In the genomic region with DNA sequence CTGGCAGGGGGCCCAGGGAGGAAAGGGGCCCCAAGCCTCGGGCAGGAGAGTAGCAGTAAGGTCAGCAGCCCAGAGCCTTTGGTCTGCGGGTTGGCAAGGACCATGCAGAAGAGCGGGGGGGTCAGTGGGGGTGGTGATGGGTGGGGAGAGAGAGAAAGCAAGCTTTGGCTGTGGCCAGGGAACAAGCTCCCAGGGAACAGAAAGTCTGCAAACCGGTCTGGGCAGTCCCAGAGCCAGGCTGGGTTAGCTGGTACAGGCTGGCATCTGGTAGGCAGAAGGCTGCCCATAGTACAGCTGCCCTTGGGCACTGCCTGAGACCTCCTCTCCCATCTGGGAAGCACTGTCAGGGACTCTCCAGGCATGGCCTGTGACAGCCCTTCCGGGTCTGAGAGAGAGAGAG, we compare ENCODE assay signal across 12 cellular contexts. TPM values are rescaled to one million over a fixed set of nuclear protein-coding genes. Genes with fewer than 3 reads are reported as not detected.
DNase-seq lines count a peak whose midpoint lies in the region; ATAC-seq and TF ChIP-seq lines count a peak whose summit lies in the region.
"Had no signal": no experiment of that assay in that cellular context is flagged by ENCODE, and none has a peak within 500 bp of the region (broad histone marks: within the 10 kb centered on the region; RNA-seq: fewer than 3 reads in every experiment).

No MANE protein-coding gene starts in this region.

- WGBS in GM23248 (ENCODE audit: low coverage in 1 of 2, low lambda C conversion rate in 2 of 2, missing lambda C conversion rate in 2 of 2), 2 experiments, result 13 to 23% methylated on average over 5 of the region's 5 CpGs

- DNase-seq in GM23248 (peak; percentile 53), amygdala (lab: John Stamatoyannopoulos, UW) (peak in 38 of 56 donors; percentile 6 to 78 (median 41)), left ventricle myocardium superior (peak; percentile 57), posterior cingulate gyrus (peak in 6 of 10 donors; percentile 17 to 90 (median 60)), T-helper 2 cell (no peak), HFFc6 (no peak)
- no peak for DNase-seq in stimulated activated naive CD8-positive, alpha-beta T cell treated with anti-CD3 and anti-CD28 coated beads, Interleukin-15, amount 100 ng/mL, for 72 hours
- DNase-seq: NCI-H446 treated with DMSO at 0.1 percent for 48 hours, T-helper 17 cell had no signal

- H3K27ac Mint-ChIP-seq in HFFc6, result no peak overlapping the region
- no peak overlapping the region for H3K27ac Mint-ChIP-seq in stimulated activated naive CD8-positive, alpha-beta T cell treated with anti-CD3 and anti-CD28 coated beads, Interleukin-15, amount 100 ng/mL, for 72 hours
- H3K27ac Mint-ChIP-seq: memory B cell, T-helper 17 cell had no signal

- H3K27ac ChIP-seq in GM23248, result no peak overlapping the region
- H3K27ac ChIP-seq: tibial artery had no signal

- no peaks in the 10 kb centered on the region for H3K9me3 Mint-ChIP-seq in HFFc6
- no peaks in the 10 kb centered on the region for H3K9me3 Mint-ChIP-seq in stimulated activated naive CD8-positive, alpha-beta T cell treated with anti-CD3 and anti-CD28 coated beads, Interleukin-15, amount 100 ng/mL, for 72 hours
- H3K9me3 Mint-ChIP-seq: memory B cell had no signal

- peak; percentile 90 for ATAC-seq in left ventricle myocardium superior
- ATAC-seq in HG02610 (IDR thresholded peaks at IDR 0.05; ENCODE audit: unreplicated experiment), result no peak
- ATAC-seq in stimulated activated naive CD8-positive, alpha-beta T cell treated with anti-CD3 and anti-CD28 coated beads, Interleukin-15, amount 100 ng/mL, for 72 hours, result no peak
- ATAC-seq: T-helper 17 cell had no signal

- H3K36me3 ChIP-seq in GM23248 (ENCODE audit: low read depth), result no peaks in the 10 kb centered on the region
- H3K36me3 ChIP-seq: tibial artery had no signal

- H3F3A ChIP-seq in GM23248 (ENCODE audit: insufficient read depth), result no peaks in the 10 kb centered on the region; the same call in 1 of the 2 replicates

- TF ChIP-seq CTCF in HFFc6 (IDR thresholded peaks at IDR 0.05), result no peak

- no peaks in the 10 kb centered on the region for H3K79me2 ChIP-seq in GM23248 (ENCODE audit: insufficient read depth)

- no peaks in the 10 kb centered on the region for H3K9me2 ChIP-seq in GM23248 (ENCODE audit: insufficient read depth)

- H3K4me3 Mint-ChIP-seq in HFFc6, result no peak overlapping the region
- no peak overlapping the region for H3K4me3 Mint-ChIP-seq in stimulated activated naive CD8-positive, alpha-beta T cell treated with anti-CD3 and anti-CD28 coated beads, Interleukin-15, amount 100 ng/mL, for 72 hours
- H3K4me3 Mint-ChIP-seq: memory B cell, T-helper 17 cell had no signal

- H3K27me3 Mint-ChIP-seq in HFFc6 (ENCODE audit: insufficient read depth), result peaks cover 18% of the 10 kb centered on the region
- H3K27me3 Mint-ChIP-seq in stimulated activated naive CD8-positive, alpha-beta T cell treated with anti-CD3 and anti-CD28 coated beads, Interleukin-15, amount 100 ng/mL, for 72 hours, result peaks cover 69% of the 10 kb centered on the region

- H3K27me3 ChIP-seq in GM23248 (replicated peaks; ENCODE audit: insufficient read depth), result 0 out of 2 replicates have a peak, but pooled peaks cover 2% of the 10 kb centered on the region
- H3K27me3 ChIP-seq: tibial artery had no signal

- H2AFZ ChIP-seq in GM23248, result no peak overlapping the region; the same call in 1 of the 2 replicates

- H4K20me1 ChIP-seq in GM23248 (ENCODE audit: insufficient read depth), result no peaks in the 10 kb centered on the region

- intact Hi-C loops in left ventricle myocardium superior (cut with micrococcal nuclease) (no loop called here), posterior cingulate gyrus (cut with DNase I) (no loop called here)

- peaks cover 19% of the 10 kb centered on the region for H3K4me1 ChIP-seq in GM23248 (ENCODE audit: insufficient read depth)

- H3K36me3 Mint-ChIP-seq in HFFc6 (ENCODE audit: low read depth), result no peaks in the 10 kb centered on the region
- H3K36me3 Mint-ChIP-seq: memory B cell had no signal

- no peak overlapping the region for H3K4me3 ChIP-seq in GM23248
- H3K4me3 ChIP-seq: tibial artery had no signal

- H3K9ac ChIP-seq in GM23248, result no peak overlapping the region

- H3K9me3 ChIP-seq in GM23248 (ENCODE audit: low read depth), result no peaks in the 10 kb centered on the region
- H3K9me3 ChIP-seq: tibial artery had no signal

- no peak overlapping the region for H3K4me2 ChIP-seq in GM23248 (ENCODE audit: unreplicated experiment)

- in situ Hi-C loops in GM23248 (cut with MboI), result no loop called here

- H3K4me1 Mint-ChIP-seq in HFFc6 (ENCODE audit: low read depth), result peaks cover 11% of the 10 kb centered on the region; the same call in 1 of the 2 replicates
- H3K4me1 Mint-ChIP-seq in stimulated activated naive CD8-positive, alpha-beta T cell treated with anti-CD3 and anti-CD28 coated beads, Interleukin-15, amount 100 ng/mL, for 72 hours, result no peaks in the 10 kb centered on the region
- H3K4me1 Mint-ChIP-seq: memory B cell had no signal

RNA-seq across cellular contexts. Expression of a gene that starts 10.5 kb away (rescaled TPM):
- total RNA-seq in GM23248 (2014; rRNA removed; shearing (Covaris generic)), result 0.76 and 1.0 TPM in 2 replicates
- polyA plus RNA-seq in GM23248 (2016; fragmentation: Nextera tagmentation; extraction: Ambion mirVana), result 0.33 and 0.43 TPM in 2 replicates
- total RNA-seq in left ventricle myocardium superior, result 8.9 TPM
- total RNA-seq in HFFc6 (2021; fragmentation: NEBNext Ultra II Directional; extraction: Animal tissue kit (Norgen Biotek cat#: 25700)), result under 1 TPM in 4 of 6 experiments, not detected in 2; 0.33 to 0.37 (median 0.35) TPM
- total RNA-seq: T-helper 17 cell had no signal

Comparison
In these comparisons a context has a peak if more than half of its experiments do, and no peak if none do; other contexts are left out.
1. DNase-seq: peak in GM23248 (single experiment), amygdala (38 of 56), left ventricle myocardium superior (single experiment) and posterior cingulate gyrus (6 of 10); none in T-helper 2 cell (0 of 5), HFFc6 (single experiment) and stimulated activated naive CD8-positive, alpha-beta T cell treated with anti-CD3 and anti-CD28 coated beads, Interleukin-15, amount 100 ng/mL, for 72 hours (0 of 2).